Comparison of ENCODE assay signal across 18 cellular contexts in genomic region chr3:129633751-129634481, GRCh38. TPM values are rescaled to one million over a fixed set of nuclear protein-coding genes. Genes with fewer than 3 reads are reported as not detected.
DNase-seq lines count a peak whose midpoint lies in the region; ATAC-seq lines count a peak whose summit lies in the region.
"Had no signal": no experiment of that assay in that cellular context is flagged by ENCODE, and none has a peak within 500 bp of the region (broad histone marks: within the 10 kb centered on the region; RNA-seq: fewer than 3 reads in every experiment).

No MANE protein-coding gene starts in this region.

- DNase-seq in H7 = peak; percentile 57
- DNase-seq in NCI-H510A treated with DMSO at 0.1 percent for 48 hours (lab: John Stamatoyannopoulos, UW) = peak; percentile 11
- DNase-seq in stimulated activated CD8-positive, alpha-beta memory T cell treated with anti-CD3 and anti-CD28 coated beads, Interleukin-4, amount 100 ng/mL, for 48 hours = peak; percentile 25
- no peak for DNase-seq in Ammon's horn (ENCODE audit: low spot score)
- no peak for DNase-seq in GM03348 (ENCODE audit: low spot score)
- DNase-seq in RPMI8226 = no peak
- DNase-seq: activated B cell treated with CpG ODN at 0.5 μM for 24 hours; activated CD8-positive, alpha-beta T cell treated with anti-CD3 and anti-CD28 coated beads, Interleukin-2, amount 10 ng/mL, durations not matched to agents 7 days and 5 days; BE2C; Calu3; dermis blood vessel endothelial cell; GF-D8; NCI-H1694; NCI-H226; SIG-M5; T-helper 17 cell had no signal

- no peaks in the 10 kb centered on the region for H3K27me3 ChIP-seq in H7 (ENCODE audit: control insufficient read depth, insufficient read depth, low read length)
- H3K27me3 ChIP-seq: BE2C, vagina had no signal

- H3K4me3 ChIP-seq in H7 (ENCODE audit: insufficient read depth, low read depth, low read length) = no peak overlapping the region
- H3K4me3 ChIP-seq: vagina had no signal

- no peaks in the 10 kb centered on the region for H3K36me3 ChIP-seq in H7 (replicated peaks; ENCODE audit: control insufficient read depth, insufficient read depth, low read length)
- H3K36me3 ChIP-seq: BE2C, vagina had no signal

- ATAC-seq in esophagus mucosa = peak; percentile 84
- ATAC-seq: activated CD8-positive, alpha-beta T cell treated with anti-CD3 and anti-CD28 coated beads, Interleukin-2, amount 10 ng/mL, durations not matched to agents 7 days and 5 days; T-helper 17 cell had no signal

RNA-seq across cellular contexts. Expression of gene PLXND1, which starts 27.4 kb away (rescaled TPM):
- 59.0 and 70.4 TPM in 2 replicates for total RNA-seq in H7 (2014; rRNA removed; shearing (Covaris generic))
- 15.8 TPM for total RNA-seq in esophagus mucosa

Comparison
In these comparisons a context has a peak if more than half of its experiments do, and no peak if none do; other contexts are left out.
1. DNase-seq: peak in H7 (single experiment), NCI-H510A treated with DMSO at 0.1 percent for 48 hours (single experiment) and stimulated activated CD8-positive, alpha-beta memory T cell treated with anti-CD3 and anti-CD28 coated beads, Interleukin-4, amount 100 ng/mL, for 48 hours (single experiment); none in Ammon's horn (single experiment), GM03348 (single experiment) and RPMI8226 (single experiment).